In the genomic region with DNA sequence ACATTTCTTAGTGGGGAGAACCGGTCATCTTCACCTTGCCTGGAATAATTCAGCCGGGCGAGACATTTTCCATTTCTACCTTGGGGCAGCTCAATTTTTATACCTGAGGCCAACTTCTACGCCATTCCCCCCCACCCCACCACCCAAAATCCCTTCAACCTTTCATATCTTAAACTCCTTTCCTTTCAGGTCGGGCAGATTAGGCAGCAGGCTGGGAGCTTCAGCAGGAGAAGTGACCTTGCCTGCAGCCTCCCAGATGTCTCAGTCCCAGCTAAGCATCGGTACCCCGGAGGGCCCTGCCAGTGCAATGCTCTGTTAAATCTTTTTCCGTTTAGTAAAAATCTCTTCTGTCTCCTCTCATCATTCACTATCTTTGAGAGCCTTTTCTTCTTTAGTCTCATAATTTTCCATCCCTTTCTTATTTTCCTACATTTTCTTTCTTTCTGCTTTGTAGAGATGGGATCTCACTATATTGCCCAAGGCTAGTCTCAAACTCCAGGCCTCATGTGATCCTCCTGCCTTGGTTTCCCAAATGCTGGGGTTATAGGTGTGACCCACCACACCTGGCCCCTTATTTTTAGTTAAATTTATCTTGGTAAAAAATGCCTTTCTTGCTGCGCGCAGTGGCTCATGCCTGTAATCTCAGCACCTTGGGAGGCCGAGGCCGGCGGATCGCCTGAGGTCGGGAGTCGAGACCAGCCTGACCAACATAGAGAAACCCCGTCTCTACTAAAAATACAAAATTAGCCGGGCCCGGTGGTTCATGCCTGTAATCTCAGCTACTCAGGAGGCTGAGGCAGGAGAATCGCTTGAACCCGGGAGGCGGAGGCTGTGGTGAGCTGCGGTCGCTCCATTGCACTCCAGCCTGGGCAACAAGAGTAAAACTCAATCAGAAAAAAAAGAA, we compare ENCODE assay signal across 8 cellular contexts. TPM values are rescaled to one million over a fixed set of nuclear protein-coding genes. Genes with fewer than 3 reads are reported as not detected.
DNase-seq lines count a peak whose midpoint lies in the region; ATAC-seq, FAIRE-seq and TF ChIP-seq lines count a peak whose summit lies in the region.

No MANE protein-coding gene starts in this region.

- H3K4me3 Mint-ChIP-seq in activated T-cell treated with anti-CD3 and anti-CD28 coated beads, Interleukin-2, amount 50 U/mL, for 24 hours: no peak overlapping the region
- no peak overlapping the region for H3K4me3 Mint-ChIP-seq in activated T-cell treated with anti-CD3 and anti-CD28 coated beads, Interleukin-2, amount 50 U/mL, for 72 hours

- H3K36me3 Mint-ChIP-seq in activated T-cell treated with anti-CD3 and anti-CD28 coated beads, Interleukin-2, amount 50 U/mL, for 24 hours (ENCODE audit: low read depth): no peaks in the 10 kb centered on the region
- peaks cover 9 to 20% of the 10 kb centered on the region in 2 donors for H3K36me3 Mint-ChIP-seq in activated T-cell treated with anti-CD3 and anti-CD28 coated beads, Interleukin-2, amount 50 U/mL, for 72 hours (ENCODE audit: insufficient read depth in 2 of 2)

- H3K27ac Mint-ChIP-seq in activated T-cell treated with anti-CD3 and anti-CD28 coated beads, Interleukin-2, amount 50 U/mL, for 24 hours: no peak overlapping the region
- H3K27ac Mint-ChIP-seq in activated T-cell treated with anti-CD3 and anti-CD28 coated beads, Interleukin-2, amount 50 U/mL, for 72 hours: no peak overlapping the region

- intact Hi-C loops in left lung (cut with DNase I): loop anchor here in 1 of 2 donors (5.0 kb wide), 1 partner anchor 57 kb away; no protein-coding TSS in a partner anchor

- no peaks in the 10 kb centered on the region for H3K27me3 ChIP-seq in left lung
- no peaks in the 10 kb centered on the region for H3K27me3 ChIP-seq in thoracic aorta (replicated peaks; ENCODE audit: insufficient read depth)

- peak; percentile 38 for DNase-seq in activated T-cell treated with anti-CD3 and anti-CD28 coated beads, Interleukin-2, amount 50 U/mL, for 24 hours
- no peak for DNase-seq in activated T-cell treated with anti-CD3 and anti-CD28 coated beads, Interleukin-2, amount 50 U/mL, for 72 hours
- DNase-seq in astrocyte of the hippocampus (ENCODE audit: low read depth, low spot score) (peak; percentile 17), left lung (no peak), thoracic aorta (ENCODE audit: low spot score) (no peak), GM12892 (ENCODE audit: insufficient read length) (no peak), Kasumi-1 (lab: John Stamatoyannopoulos, UW) (no peak)
- no peak for DNase-seq in activated CD4-positive, CD25-positive, alpha-beta regulatory T cell treated with anti-CD3 and anti-CD28 coated beads, Interleukin-2, amount 50 U/mL, for 72 hours

- H3K9me3 Mint-ChIP-seq in activated T-cell treated with anti-CD3 and anti-CD28 coated beads, Interleukin-2, amount 50 U/mL, for 24 hours: no peaks in the 10 kb centered on the region
- no peaks in the 10 kb centered on the region for H3K9me3 Mint-ChIP-seq in activated T-cell treated with anti-CD3 and anti-CD28 coated beads, Interleukin-2, amount 50 U/mL, for 72 hours

- H3K4me3 ChIP-seq in left lung: peak overlapping the region; percentile 45 to 75
- peak overlapping the region; percentile 78 for H3K4me3 ChIP-seq in thoracic aorta

- no peak for TF ChIP-seq POLR2A in GM12892 (IDR thresholded peaks at IDR 0.05; ENCODE audit: low read depth, low read length)

- TF ChIP-seq CTCF in left lung (IDR thresholded peaks at IDR 0.05) (no peak), thoracic aorta (IDR thresholded peaks at IDR 0.05) (no peak)

- H3K4me1 ChIP-seq in left lung (peaks cover 0 to 75% of the 10 kb centered on the region in 2 donors), thoracic aorta (ENCODE audit: control insufficient read depth in 1 of 2, low read depth in 2 of 2) (peaks cover 0 to 23% of the 10 kb centered on the region in 2 donors)

- no peak for ATAC-seq in activated T-cell treated with anti-CD3 and anti-CD28 coated beads, Interleukin-2, amount 50 U/mL, for 72 hours (replicated peaks in 1 of 2)
- ATAC-seq in left lung (peak; percentile 6), thoracic aorta (ENCODE audit: insufficient number of reproducible peaks, low FRiP score, low read depth) (no peak)

- no peak for FAIRE-seq in GM12892 (lab: Jason Lieb, UNC)

- no peaks in the 10 kb centered on the region for H3K27me3 Mint-ChIP-seq in activated T-cell treated with anti-CD3 and anti-CD28 coated beads, Interleukin-2, amount 50 U/mL, for 24 hours
- no peaks in the 10 kb centered on the region for H3K27me3 Mint-ChIP-seq in activated T-cell treated with anti-CD3 and anti-CD28 coated beads, Interleukin-2, amount 50 U/mL, for 72 hours (ENCODE audit: low read depth)

- peak overlapping the region; percentile 84 to 91 for H3K27ac ChIP-seq in left lung
- H3K27ac ChIP-seq in thoracic aorta: peak overlapping the region; percentile 33 to 49

- peaks cover 24% of the 10 kb centered on the region for H3K4me1 Mint-ChIP-seq in activated T-cell treated with anti-CD3 and anti-CD28 coated beads, Interleukin-2, amount 50 U/mL, for 24 hours (ENCODE audit: low read depth)
- H3K4me1 Mint-ChIP-seq in activated T-cell treated with anti-CD3 and anti-CD28 coated beads, Interleukin-2, amount 50 U/mL, for 72 hours (ENCODE audit: low read depth): peaks cover 17% of the 10 kb centered on the region

- H3K9me3 ChIP-seq in left lung (no peaks in the 10 kb centered on the region), thoracic aorta (no peaks in the 10 kb centered on the region)

- H3K36me3 ChIP-seq in left lung (peaks cover 0 to 42% of the 10 kb centered on the region in 2 donors), thoracic aorta (peaks cover 12% of the 10 kb centered on the region)

RNA-seq across cellular contexts. Expression of a gene that starts 1.2 kb away (rescaled TPM):
- 100 to 1,000 TPM; 312 to 509 TPM for total RNA-seq in activated T-cell treated with anti-CD3 and anti-CD28 coated beads, Interleukin-2, amount 50 U/mL, for 72 hours
- total RNA-seq in left lung: 100 to 1,000 TPM in 1 of 2 donors, 10 to 100 TPM in 1; 83.2 to 149 TPM
- 100 to 1,000 TPM in 1 of 2 donors, 10 to 100 TPM in 1; 47.7 to 136 TPM for total RNA-seq in thoracic aorta
- polyA plus RNA-seq in GM12892 (2012; ENCODE audit: missing spikeins): 39.2 TPM

Comparison
In these comparisons a context has a peak if more than half of its experiments do, and no peak if none do; other contexts are left out.
1. DNase-seq: peak in activated T-cell treated with anti-CD3 and anti-CD28 coated beads, Interleukin-2, amount 50 U/mL, for 24 hours (single experiment) and astrocyte of the hippocampus (single experiment); none in activated T-cell treated with anti-CD3 and anti-CD28 coated beads, Interleukin-2, amount 50 U/mL, for 72 hours (0 of 2), left lung (0 of 2), thoracic aorta (single experiment), activated CD4-positive, CD25-positive, alpha-beta regulatory T cell treated with anti-CD3 and anti-CD28 coated beads, Interleukin-2, amount 50 U/mL, for 72 hours (single experiment), GM12892 (single experiment) and Kasumi-1 (0 of 2).